ENCODE assay signal across 17 cellular contexts in the genomic region with DNA sequence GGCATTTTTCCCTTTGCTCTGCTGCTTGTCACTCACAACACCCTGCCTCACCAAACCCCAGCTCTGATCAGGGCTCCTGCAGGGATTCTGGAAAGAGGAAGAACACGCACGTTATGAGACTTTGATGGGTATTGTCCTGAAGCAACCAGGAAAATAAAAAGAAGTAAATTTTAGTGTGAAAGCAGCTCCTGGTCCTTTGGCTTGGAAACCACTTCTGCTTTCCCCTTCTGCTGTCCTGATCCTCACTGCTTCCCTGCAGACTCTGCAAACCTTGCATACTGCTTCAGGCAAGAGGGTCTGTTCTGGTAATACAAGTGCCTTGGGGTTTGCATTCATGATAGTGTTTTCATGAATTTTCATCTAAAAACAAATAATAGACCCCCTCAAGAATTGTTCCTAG.
"Had no signal": no experiment of that assay in that cellular context is flagged by ENCODE, and none has a peak within 500 bp of the region (broad histone marks: within the 10 kb centered on the region; RNA-seq: fewer than 3 reads in every experiment).

No MANE protein-coding gene starts in this region.

- H3K27ac ChIP-seq: spleen, WERI-Rb-1 had no signal

- H3K9me3 Mint-ChIP-seq: activated T-helper 1 cell treated with anti-CD3 and anti-CD28 coated beads, Interleukin-12 subunit alpha, Interleukin-12 subunit beta, Interleukin-2, Interleukin-4 antibody, amounts not matched to agents 30 ng/mL and 10 ng/mL and 1 ng/mL, durations not matched to agents 14 hours and 24 hours and 36 hours; memory B cell had no signal

- H3K4me3 ChIP-seq: heart left ventricle, spleen had no signal

- H3K9me3 ChIP-seq: heart left ventricle, spleen had no signal

- H3K27ac Mint-ChIP-seq: activated CD8-positive, alpha-beta T cell treated with anti-CD3 and anti-CD28 coated beads, Interleukin-2, amount 10 ng/mL, durations not matched to agents 7 days and 5 days; activated T-helper 1 cell treated with anti-CD3 and anti-CD28 coated beads, Interleukin-12 subunit alpha, Interleukin-12 subunit beta, Interleukin-2, Interleukin-4 antibody, amounts not matched to agents 30 ng/mL and 10 ng/mL and 1 ng/mL, durations not matched to agents 14 hours and 24 hours and 36 hours; memory B cell had no signal

- ATAC-seq: activated CD8-positive, alpha-beta T cell treated with anti-CD3 and anti-CD28 coated beads, Interleukin-2, amount 10 ng/mL, durations not matched to agents 7 days and 5 days; sciatic nerve had no signal

- H3K27me3 Mint-ChIP-seq: memory B cell had no signal

- H3K27me3 ChIP-seq: heart left ventricle, spleen had no signal

- H3K36me3 ChIP-seq: heart left ventricle, spleen, WERI-Rb-1 had no signal

- H3K4me3 Mint-ChIP-seq: activated CD8-positive, alpha-beta T cell treated with anti-CD3 and anti-CD28 coated beads, Interleukin-2, amount 10 ng/mL, durations not matched to agents 7 days and 5 days; activated T-helper 1 cell treated with anti-CD3 and anti-CD28 coated beads, Interleukin-12 subunit alpha, Interleukin-12 subunit beta, Interleukin-2, Interleukin-4 antibody, amounts not matched to agents 30 ng/mL and 10 ng/mL and 1 ng/mL, durations not matched to agents 14 hours and 24 hours and 36 hours; memory B cell had no signal

- DNase-seq: activated CD4-positive, alpha-beta T cell treated with anti-CD3 and anti-CD28 coated beads for 4 hours; activated CD8-positive, alpha-beta T cell treated with anti-CD3 and anti-CD28 coated beads, Interleukin-2, amount 10 ng/mL, durations not matched to agents 7 days and 5 days; activated naive CD4-positive, alpha-beta T cell; aorta; heart left ventricle; spleen; stimulated activated CD4-positive, alpha-beta T cell treated with anti-CD3 and anti-CD28 coated beads, Interleukin-1b, Interleukin-23, amount 100 ng/mL, for 48 hours; stimulated activated naive CD4-positive, alpha-beta T cell; trophoblast cell; WERI-Rb-1 had no signal

- H3K36me3 Mint-ChIP-seq: memory B cell had no signal

- FAIRE-seq: bronchial epithelial cell, colon, endothelial cell of umbilical vein, frontal cortex had no signal
